ENCODE assay signal across 1 cellular context in the genomic region with DNA sequence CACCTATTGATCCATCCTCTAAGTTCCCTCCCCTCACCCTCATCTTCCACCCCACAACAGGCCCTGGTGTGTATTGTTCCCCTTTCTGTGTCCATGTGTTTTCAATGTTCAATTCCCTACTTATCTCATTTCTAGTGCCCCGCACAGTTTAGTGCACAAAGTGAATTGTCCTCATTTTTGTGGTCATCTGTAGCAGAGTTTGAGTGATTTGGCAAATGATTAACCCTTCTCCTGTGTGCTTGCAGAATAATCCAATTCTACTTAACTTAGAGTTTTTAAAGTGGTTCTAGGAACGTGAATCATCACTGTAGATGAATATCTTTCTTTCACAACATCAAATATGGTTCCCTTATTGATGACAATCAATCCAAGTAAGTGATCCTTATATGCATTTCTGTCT.
TF ChIP-seq lines count a peak whose summit lies in the region.

No MANE protein-coding gene starts in this region.

TF ChIP-seq in SK-N-SH, 30 proteins besides CTCF, POLR2A, EP300 and RAD21 (continued from another document):
- peak; percentile 77 for TF ChIP-seq JUND (IDR thresholded peaks at IDR 0.05)
